Comparison of ENCODE assay signal across 8 cellular contexts in genomic region chr17:7132511-7133094, GRCh38. TPM values are rescaled to one million over a fixed set of nuclear protein-coding genes. Genes with fewer than 3 reads are reported as not detected.
DNase-seq lines count a peak whose midpoint lies in the region; ATAC-seq and TF ChIP-seq lines count a peak whose summit lies in the region.

No MANE protein-coding gene starts in this region.

- peak overlapping the region; percentile 63 for H3K27ac ChIP-seq in CD4-positive, alpha-beta memory T cell (ENCODE audit: low read depth, low read length)
- peak overlapping the region; percentile 79 for H3K27ac ChIP-seq in H9 (ENCODE audit: insufficient read length, low read depth, low read length)
- no peak overlapping the region for H3K27ac ChIP-seq in RWPE1
- peak overlapping the region in 2 of 5 donors; percentile 22 to 69 for H3K27ac ChIP-seq in stomach

- peak overlapping the region; percentile 85 for H3T11ph ChIP-seq in H9 (ENCODE audit: low read length)

- no peaks in the 10 kb centered on the region for H3K79me2 ChIP-seq in H9 (ENCODE audit: insufficient read depth, low read length)

- H2AFZ ChIP-seq in H9 (ENCODE audit: low read length), result no peak overlapping the region

- H3K27me3 ChIP-seq in CD4-positive, alpha-beta memory T cell (ENCODE audit: insufficient read depth, low read length), result no peaks in the 10 kb centered on the region
- H3K27me3 ChIP-seq in H9 (ENCODE audit: insufficient read depth, low read length), result no peaks in the 10 kb centered on the region
- H3K27me3 ChIP-seq in stomach, result peaks cover 0 to 80% (median 7%) of the 10 kb centered on the region in 3 donors

- no peak overlapping the region; the same call in 1 of the 2 replicates for H3K4ac ChIP-seq in H9 (ENCODE audit: low read depth, low read length)

- H2BK15ac ChIP-seq in H9 (ENCODE audit: low read depth, low read length), result no peak overlapping the region

- peak; percentile 73 to 91 (median 79) for DNase-seq in CD4-positive, alpha-beta memory T cell
- DNase-seq in H9, result peak; percentile 95
- peak in 4 of 5 experiments; percentile 21 to 88 (median 50) for DNase-seq in T-helper 2 cell
- peak; percentile 60 for DNase-seq in sciatic nerve (ENCODE audit: low spot score)
- DNase-seq in RWPE1 (ENCODE audit: low spot score), result no peak
- DNase-seq in NK-92 treated with Interleukin-12 subunit alpha and Interleukin-12 subunit beta, amount 100 ng/mL, for 24 hours (lab: John Stamatoyannopoulos, UW), result no peak
- no peak for DNase-seq in stomach

- H4K91ac ChIP-seq in H9 (ENCODE audit: insufficient read length, low read depth, low read length), result no peak overlapping the region

- H3K4me3 ChIP-seq in CD4-positive, alpha-beta memory T cell (ENCODE audit: low read length in 2 of 2), result no peak overlapping the region
- H3K4me3 ChIP-seq in stomach, result no peak overlapping the region

- no peaks in the 10 kb centered on the region for H3K9me3 ChIP-seq in CD4-positive, alpha-beta memory T cell (ENCODE audit: control insufficient read depth in 1 of 2, low read length in 2 of 2)
- H3K9me3 ChIP-seq in H9 (ENCODE audit: control insufficient read depth, low read depth, low read length) (no peaks in the 10 kb centered on the region), stomach (no peaks in the 10 kb centered on the region)

- no peak overlapping the region for H4K8ac ChIP-seq in H9 (replicated peaks; ENCODE audit: insufficient read length, low read depth, low read length)

- intact Hi-C loops in CD4-positive, alpha-beta memory T cell (cut with micrococcal nuclease), result loop anchor here (10.0 kb wide), 1 partner anchor 162 kb away; the partner anchor contains the start of gene YBX2
- intact Hi-C loops in dendritic cell treated with granulocyte-macrophage colony-stimulating factor and Interleukin-4, amounts not matched to agents 40 ng/mL and 50 ng/mL, for 4 days (cut with micrococcal nuclease), result loop anchor here (1.0 to 2.0 kb wide), 3 partner anchors 11 to 38 kb away; partner anchors contain the start of gene ASGR2
- intact Hi-C loops in sciatic nerve (cut with DNase I) (no loop called here), stomach (cut with DNase I; ENCODE audit: low total_unique reads) (no loop called here)

- peak overlapping the region; percentile 94 to 98 (median 96) for H3K27ac Mint-ChIP-seq in CD4-positive, alpha-beta memory T cell
- H3K27ac Mint-ChIP-seq in H9, result peak overlapping the region; percentile 99 to 100 (median 100)
- peak overlapping the region; percentile 93 for H3K27ac Mint-ChIP-seq in dendritic cell treated with granulocyte-macrophage colony-stimulating factor and Interleukin-4, amounts not matched to agents 40 ng/mL and 50 ng/mL, for 4 days

- H2BK20ac ChIP-seq in H9 (ENCODE audit: low read depth, low read length, poor library complexity, severe bottlenecking), result no peak overlapping the region

- no peaks in the 10 kb centered on the region for H3K9me3 Mint-ChIP-seq in CD4-positive, alpha-beta memory T cell
- no peaks in the 10 kb centered on the region; a peak in 1 of 5 replicates for H3K9me3 Mint-ChIP-seq in H9
- no peaks in the 10 kb centered on the region for H3K9me3 Mint-ChIP-seq in dendritic cell treated with granulocyte-macrophage colony-stimulating factor and Interleukin-4, amounts not matched to agents 40 ng/mL and 50 ng/mL, for 4 days

- H3K4me1 ChIP-seq in CD4-positive, alpha-beta memory T cell (ENCODE audit: insufficient read depth, low read length), result peaks cover 22% of the 10 kb centered on the region
- peaks cover 2% of the 10 kb centered on the region; the same call in 1 of the 2 replicates for H3K4me1 ChIP-seq in H9 (ENCODE audit: insufficient read depth, low read length)
- H3K4me1 ChIP-seq in stomach, result peaks cover 0 to 23% (median 10%) of the 10 kb centered on the region in 4 donors

- WGBS in H9 (ENCODE audit: extremely low coverage, insufficient read length, low lambda C conversion rate), result no CpG with 5 or more reads among the region's 7 CpGs
- 18 to 33% (median 22%) methylated on average over 7 of the region's 7 CpGs for WGBS in stomach, 5 donors

- POLR2A ChIA-PET in CD4-positive, alpha-beta memory T cell (lab: Charles Lee; ENCODE audit: partially characterized antibody), result interaction anchor here (1.4 to 4.2 kb wide), 6 partner anchors 81 to 97 kb away, joined by 3 to 41 read pairs (median 6); partner anchors contain the start of gene SLC16A13
- POLR2A ChIA-PET in RWPE1 (lab: Yijun Ruan, JAX; ENCODE audit: low non-redundant PET), result no interaction called here

- TF ChIP-seq EP300 in stomach (IDR thresholded peaks at IDR 0.05), result no peak

- no peak overlapping the region for H2AK5ac ChIP-seq in H9 (ENCODE audit: insufficient read length, low read length)

- H4K20me1 ChIP-seq in H9 (ENCODE audit: control insufficient read depth, insufficient read depth, insufficient read length), result no peaks in the 10 kb centered on the region

- peaks cover 15 to 30% (median 23%) of the 10 kb centered on the region in 4 donors for H3K4me1 Mint-ChIP-seq in CD4-positive, alpha-beta memory T cell
- H3K4me1 Mint-ChIP-seq in H9, result peaks cover 32 to 50% of the 10 kb centered on the region in 2 experiments
- H3K4me1 Mint-ChIP-seq in dendritic cell treated with granulocyte-macrophage colony-stimulating factor and Interleukin-4, amounts not matched to agents 40 ng/mL and 50 ng/mL, for 4 days (ENCODE audit: low read depth), result peaks cover 75% of the 10 kb centered on the region

- no peak overlapping the region for H2BK5ac ChIP-seq in H9 (ENCODE audit: insufficient read length, low read length)

- CTCF ChIA-PET in CD4-positive, alpha-beta memory T cell (lab: Charles Lee; ENCODE audit: partially characterized antibody), result interaction anchor here (0.6 to 13.1 kb wide), 13 partner anchors 15 to 263 kb away, joined by 3 to 430 read pairs (median 3); partner anchors contain the start of gene SLC16A11
- CTCF ChIA-PET in RWPE1 (lab: Yijun Ruan, JAX), result interaction anchor here (1.4 to 5.4 kb wide), 3 partner anchors 45 to 86 kb away, joined by 6 to 63 read pairs (median 6); no protein-coding TSS in a partner anchor

- H3K27me3 Mint-ChIP-seq in CD4-positive, alpha-beta memory T cell, result peaks cover 2 to 7% of the 10 kb centered on the region in 2 donors
- H3K27me3 Mint-ChIP-seq in H9 (ENCODE audit: low read depth), result peaks cover 70% of the 10 kb centered on the region
- H3K27me3 Mint-ChIP-seq in dendritic cell treated with granulocyte-macrophage colony-stimulating factor and Interleukin-4, amounts not matched to agents 40 ng/mL and 50 ng/mL, for 4 days, result no peaks in the 10 kb centered on the region

- peak overlapping the region; percentile 50 for H3K4me2 ChIP-seq in H9 (ENCODE audit: insufficient read depth, insufficient read length, low read length)

- peak overlapping the region; percentile 42; the same call in 1 of the 2 replicates for H3K14ac ChIP-seq in H9 (ENCODE audit: insufficient read depth, low read length)

- peak overlapping the region; percentile 1 for H2BK12ac ChIP-seq in H9 (ENCODE audit: insufficient read length, low read depth, low read length)

- H4K5ac ChIP-seq in H9 (ENCODE audit: insufficient read length, low read depth, low read length), result no peak overlapping the region

- H3K23me2 ChIP-seq in H9 (ENCODE audit: insufficient read length, low read depth, low read length, poor library complexity, severe bottlenecking), result peaks cover 3% of the 10 kb centered on the region

- H3K36me3 ChIP-seq in CD4-positive, alpha-beta memory T cell (ENCODE audit: insufficient read depth, low read length), result no peaks in the 10 kb centered on the region
- no peaks in the 10 kb centered on the region for H3K36me3 ChIP-seq in stomach

- peak overlapping the region; percentile 33 to 84 (median 59) for H3K4me3 Mint-ChIP-seq in CD4-positive, alpha-beta memory T cell
- peak overlapping the region; percentile 43 to 68; a peak in 3 of 5 replicates for H3K4me3 Mint-ChIP-seq in H9
- peak overlapping the region; percentile 89 for H3K4me3 Mint-ChIP-seq in dendritic cell treated with granulocyte-macrophage colony-stimulating factor and Interleukin-4, amounts not matched to agents 40 ng/mL and 50 ng/mL, for 4 days

- no peak for TF ChIP-seq CTCF in H9 (conservative IDR thresholded peaks at IDR 0.05)
- no peak for TF ChIP-seq CTCF in RWPE1 (conservative IDR thresholded peaks at IDR 0.05; ENCODE audit: low read depth)
- no peak for TF ChIP-seq CTCF in stomach (IDR thresholded peaks at IDR 0.05)

- no peak overlapping the region for H3K9ac ChIP-seq in H9 (ENCODE audit: extremely low read depth, insufficient read length, low read length)

- peak overlapping the region; percentile 31 for H2BK120ac ChIP-seq in H9 (ENCODE audit: low read depth, low read length, poor library complexity, severe bottlenecking)

- peak; percentile 56 for ATAC-seq in sciatic nerve

- no peaks in the 10 kb centered on the region for H3K36me3 Mint-ChIP-seq in CD4-positive, alpha-beta memory T cell
- no peaks in the 10 kb centered on the region for H3K36me3 Mint-ChIP-seq in H9 (ENCODE audit: insufficient read depth in 1 of 3, low read depth in 3 of 3)
- peaks cover 17% of the 10 kb centered on the region for H3K36me3 Mint-ChIP-seq in dendritic cell treated with granulocyte-macrophage colony-stimulating factor and Interleukin-4, amounts not matched to agents 40 ng/mL and 50 ng/mL, for 4 days (ENCODE audit: low read depth)

- no peak for TF ChIP-seq POLR2A in stomach (IDR thresholded peaks at IDR 0.05)

- H3K79me1 ChIP-seq in H9 (ENCODE audit: insufficient read depth, low read depth, low read length, poor library complexity, severe bottlenecking), result no peaks in the 10 kb centered on the region

- no peak overlapping the region for H3K56ac ChIP-seq in H9 (ENCODE audit: insufficient read length, low read depth, low read length)

- no peak overlapping the region for H3K23ac ChIP-seq in H9 (ENCODE audit: insufficient read length, low read depth, low read length)

- peak overlapping the region; percentile 89 for H3K18ac ChIP-seq in H9 (ENCODE audit: insufficient read length, low read depth, low read length)

RNA-seq across cellular contexts. Expression of gene ASGR2, which starts 18.0 kb away (rescaled TPM):
- total RNA-seq in CD4-positive, alpha-beta memory T cell, result not detected
- polyA plus RNA-seq in CD4-positive, alpha-beta memory T cell, result not detected
- not detected in 2 replicates for total RNA-seq in H9 (2021)
- total RNA-seq in sciatic nerve, result 1.1 TPM
- 1 to 10 TPM in 2 of 5 donors, not detected in 3; 1.4 to 2.2 TPM for total RNA-seq in stomach
- under 1 TPM in 1 of 3 donors, not detected in 2; 0.73 TPM for polyA plus RNA-seq in stomach

RNA-seq across cellular contexts. Expression of gene ASGR1, which starts 46.6 kb away (rescaled TPM):
- not detected for total RNA-seq in CD4-positive, alpha-beta memory T cell
- polyA plus RNA-seq in CD4-positive, alpha-beta memory T cell, result not detected
- total RNA-seq in H9 (2021) (5.2 and 5.9 TPM in 2 replicates), sciatic nerve (2.3 TPM), stomach (under 1 TPM in 2 of 5 donors, not detected in 3; 0.87 to 0.92 TPM)
- polyA plus RNA-seq in stomach, result 1 to 10 TPM; 1.9 to 6.0 (median 2.5) TPM

RNA-seq across cellular contexts. Expression of gene CLEC10A, which starts 52.6 kb away (rescaled TPM):
- 1 to 10 TPM; 1.4 TPM for total RNA-seq in CD4-positive, alpha-beta memory T cell
- polyA plus RNA-seq in CD4-positive, alpha-beta memory T cell, result not detected
- total RNA-seq in H9 (2021), result not detected in 2 replicates
- total RNA-seq in sciatic nerve, result 14.7 TPM
- 1 to 10 TPM in 2 of 5 donors, not detected in 3; 1.2 to 4.8 TPM for total RNA-seq in stomach
- 1 to 10 TPM in 2 of 3 donors, under 1 TPM in 1; 0.75 to 6.6 (median 2.2) TPM for polyA plus RNA-seq in stomach

Comparison
In these comparisons a context has a peak if more than half of its experiments do, and no peak if none do; other contexts are left out.
1. DNase-seq: peak in CD4-positive, alpha-beta memory T cell (5 of 5), H9 (single experiment), T-helper 2 cell (4 of 5) and sciatic nerve (single experiment); none in RWPE1 (single experiment), NK-92 treated with Interleukin-12 subunit alpha and Interleukin-12 subunit beta, amount 100 ng/mL, for 24 hours (single experiment) and stomach (single experiment).
2. intact Hi-C loops: an anchor here in CD4-positive, alpha-beta memory T cell (10.0 kb wide) and dendritic cell treated with granulocyte-macrophage colony-stimulating factor and Interleukin-4, amounts not matched to agents 40 ng/mL and 50 ng/mL, for 4 days (1.0 to 2.0 kb wide); none called in sciatic nerve and stomach.
3. Peak in every context shown above with its lines, with median percentiles within 50 percentile points of each other: H3K27ac Mint-ChIP-seq and H3K4me3 Mint-ChIP-seq.